Comparison of ENCODE assay signal across 20 cellular contexts in genomic region chr2:218032336-218033171, GRCh38. TPM values are rescaled to one million over a fixed set of nuclear protein-coding genes. Genes with fewer than 3 reads are reported as not detected.
DNase-seq lines count a peak whose midpoint lies in the region; ATAC-seq, FAIRE-seq and TF ChIP-seq lines count a peak whose summit lies in the region.
"Had no signal": no experiment of that assay in that cellular context is flagged by ENCODE, and none has a peak within 500 bp of the region (broad histone marks: within the 10 kb centered on the region; RNA-seq: fewer than 3 reads in every experiment).

No MANE protein-coding gene starts in this region.

- no peak for TF ChIP-seq EP300 in A549 (IDR thresholded peaks at IDR 0.05)
- no peak for TF ChIP-seq EP300 in transverse colon (IDR thresholded peaks at IDR 0.05; ENCODE audit: low read depth)

- no peaks in the 10 kb centered on the region for H3K79me2 ChIP-seq in keratinocyte (ENCODE audit: control insufficient read depth, insufficient read depth, low read length)

- H3K27ac ChIP-seq in A549 (peak overlapping the region in 1 of 2 experiments; percentile 55; a peak in 1 of 6 replicates), keratinocyte (ENCODE audit: control insufficient read depth, insufficient read depth, low read length) (no peak overlapping the region), transverse colon (no peak overlapping the region)
- H3K27ac ChIP-seq: C4-2B, thyroid gland had no signal

- no peak overlapping the region for H2AFZ ChIP-seq in keratinocyte (ENCODE audit: control insufficient read depth, low read length)

- FAIRE-seq in A549 (lab: Jason Lieb, UNC) (no peak), keratinocyte (lab: Jason Lieb, UNC) (no peak)
- FAIRE-seq: astrocyte had no signal

- in situ Hi-C loops in transverse colon (cut with MboI; ENCODE audit: low pct_ligation_motif_present in 1 of 4, low pct_unique_long_range_greater_than_20kb in 1 of 4, low sequenced_read_pairs in 3 of 4): no loop called here

- DNase-seq in A549 (ENCODE audit: low read depth in 1 of 2, low spot score in 1 of 2): no peak
- peak; percentile 52 for DNase-seq in COR-L47 (lab: John Stamatoyannopoulos, UW)
- DNase-seq in T-helper 17 cell: no peak
- DNase-seq in keratinocyte (ENCODE audit: low read depth, low spot score): no peak
- no peak for DNase-seq in COLO668 (lab: John Stamatoyannopoulos, UW; ENCODE audit: unreplicated experiment)
- DNase-seq in transverse colon: no peak
- DNase-seq in stimulated activated CD4-positive, alpha-beta T cell treated with anti-CD3 and anti-CD28 coated beads, Interleukin-12 subunit alpha, Interleukin-12 subunit beta, amount 100 ng/mL, for 4 hours: no peak
- DNase-seq in NCI-H187 treated with DMSO at 0.1 percent for 48 hours (lab: John Stamatoyannopoulos, UW): no peak
- DNase-seq: activated CD8-positive, alpha-beta T cell treated with anti-CD3 and anti-CD28 coated beads for 36 hours; activated gamma-delta T cell; effector CD8-positive, alpha-beta T cell; midbrain; NCI-H2081; SHP77; T1000 had no signal

- POLR2A ChIA-PET in A549 (lab: Yijun Ruan, JAX): no interaction called here

- dilution Hi-C loops in keratinocyte (cut with MboI; ENCODE audit: extremely low pct_ligation_motif_present, low sequenced_read_pairs): no loop called here

- no peaks in the 10 kb centered on the region for H4K20me1 ChIP-seq in keratinocyte (ENCODE audit: control insufficient read depth, extremely low read depth, insufficient read depth, low read length)

- H3K4me1 Mint-ChIP-seq in T-helper 17 cell: peaks cover 10% of the 10 kb centered on the region

- no peak overlapping the region for H3K4me2 ChIP-seq in A549
- H3K4me2 ChIP-seq in keratinocyte (ENCODE audit: control insufficient read depth, extremely low read depth, insufficient read depth, low read depth, low read length): peak overlapping the region; percentile 42

- no peaks in the 10 kb centered on the region for H3K9me1 ChIP-seq in keratinocyte (ENCODE audit: control insufficient read depth, extremely low read depth, insufficient read depth, low read length)

- TF ChIP-seq POLR2A in A549 (IDR thresholded peaks at IDR 0.05; ENCODE audit: low read length) (no peak), transverse colon (IDR thresholded peaks at IDR 0.05) (no peak)

- CTCF ChIA-PET in A549 (lab: Yijun Ruan, JAX): interaction anchor here (1.0 to 12.5 kb wide), 12 partner anchors 11 to 258 kb away, joined by 3 to 122 read pairs (median 4); no protein-coding TSS in a partner anchor

- H3K4me1 ChIP-seq in A549: peaks cover 4% of the 10 kb centered on the region; the same call in 1 of the 3 replicates
- H3K4me1 ChIP-seq in keratinocyte (ENCODE audit: control insufficient read depth, extremely low read depth, insufficient read depth, low read length): peaks cover 37% of the 10 kb centered on the region
- H3K4me1 ChIP-seq in transverse colon: peaks cover 0 to 5% (median 5%) of the 10 kb centered on the region in 4 donors

- peak; percentile 6 to 12; a peak in 3 of 6 replicates for ATAC-seq in A549
- ATAC-seq in T-helper 17 cell: no peak
- ATAC-seq: activated CD8-positive, alpha-beta T cell treated with anti-CD3 and anti-CD28 coated beads for 36 hours had no signal

- no peaks in the 10 kb centered on the region for H3K9me3 ChIP-seq in A549
- no peaks in the 10 kb centered on the region for H3K9me3 ChIP-seq in T-helper 17 cell (ENCODE audit: control insufficient read depth, low read length, poor library complexity, severe bottlenecking)
- H3K9me3 ChIP-seq in keratinocyte (ENCODE audit: control insufficient read depth, low read depth, low read length): no peaks in the 10 kb centered on the region
- no peaks in the 10 kb centered on the region for H3K9me3 ChIP-seq in transverse colon
- H3K9me3 ChIP-seq: thyroid gland had no signal

- H3K36me3 Mint-ChIP-seq in T-helper 17 cell (ENCODE audit: low read depth): no peaks in the 10 kb centered on the region

- 56% methylated on average over 9 of the region's 12 CpGs for WGBS in A549 (ENCODE audit: missing lambda C conversion rate)
- WGBS in transverse colon (ENCODE audit: low coverage in 1 of 2), 2 donors: 82% methylated on average over 12 of the region's 12 CpGs; no CpG with 5 or more reads in 1 of the 2 donors

- no peak overlapping the region for H3K9ac ChIP-seq in keratinocyte (ENCODE audit: control insufficient read depth, extremely low read depth, insufficient read depth, low read length)

- intact Hi-C loops in transverse colon (cut with DNase I; ENCODE audit: low total_unique reads): loop anchor here (5.0 kb wide), 1 partner anchor 245 kb away; no protein-coding TSS in a partner anchor

- TF ChIP-seq RAD21 in A549 (conservative IDR thresholded peaks at IDR 0.05 in 1 of 2, IDR thresholded peaks at IDR 0.05 in 1 of 2): no peak

- H3K36me3 ChIP-seq in keratinocyte (ENCODE audit: control insufficient read depth in 2 of 2, extremely low read depth in 1 of 2, insufficient read depth in 2 of 2, low read length in 2 of 2) (no peaks in the 10 kb centered on the region), transverse colon (no peaks in the 10 kb centered on the region)
- H3K36me3 ChIP-seq: thyroid gland had no signal

- TF ChIP-seq CTCF in A549 (IDR thresholded peaks at IDR 0.05): no peak
- TF ChIP-seq CTCF in keratinocyte (optimal IDR thresholded peaks at IDR 0.05 in 1 of 3, IDR thresholded peaks at IDR 0.05 in 1 of 3, conservative IDR thresholded peaks at IDR 0.05 in 1 of 3; ENCODE audit: extremely low read depth in 1 of 3, insufficient read depth in 2 of 3, low read length in 3 of 3): no peak
- no peak for TF ChIP-seq CTCF in transverse colon (IDR thresholded peaks at IDR 0.05)

- peak overlapping the region; percentile 45 for H3K27ac Mint-ChIP-seq in T-helper 17 cell
- H3K27ac Mint-ChIP-seq: activated CD8-positive, alpha-beta T cell treated with anti-CD3 and anti-CD28 coated beads for 36 hours had no signal

- H3K4me3 Mint-ChIP-seq in T-helper 17 cell: peak overlapping the region; percentile 76
- H3K4me3 Mint-ChIP-seq: activated CD8-positive, alpha-beta T cell treated with anti-CD3 and anti-CD28 coated beads for 36 hours had no signal

- H3K27me3 ChIP-seq in keratinocyte (ENCODE audit: control insufficient read depth, extremely low read depth, insufficient read depth, low read length) (peaks cover 34% of the 10 kb centered on the region), transverse colon (peaks cover 12% of the 10 kb centered on the region)
- H3K27me3 ChIP-seq: thyroid gland had no signal

- no peaks in the 10 kb centered on the region for H3K27me3 Mint-ChIP-seq in T-helper 17 cell
- H3K27me3 Mint-ChIP-seq: activated CD8-positive, alpha-beta T cell treated with anti-CD3 and anti-CD28 coated beads for 36 hours had no signal

- no peak overlapping the region for H3K4me3 ChIP-seq in A549
- H3K4me3 ChIP-seq in keratinocyte (ENCODE audit: control insufficient read depth in 2 of 3, extremely low read depth in 1 of 3, insufficient read depth in 2 of 3, low read depth in 1 of 3, low read length in 3 of 3): no peak overlapping the region
- no peak overlapping the region for H3K4me3 ChIP-seq in transverse colon
- H3K4me3 ChIP-seq: thyroid gland had no signal

TF ChIP-seq in A549, 52 proteins besides CTCF, POLR2A, EP300 and RAD21 (continues in another document):
- TF ChIP-seq PHF8 (IDR thresholded peaks at IDR 0.05; ENCODE audit: borderline replicate concordance, low read depth): no peak
- no peak for TF ChIP-seq CBX8 (IDR thresholded peaks at IDR 0.05)
- TF ChIP-seq CHD4 (IDR thresholded peaks at IDR 0.05; ENCODE audit: borderline replicate concordance): no peak
- no peak for TF ChIP-seq ATOH8 (CRISPR knock-in tag; IDR thresholded peaks at IDR 0.05; ENCODE audit: low read depth)
- no peak for TF ChIP-seq EHMT2 (IDR thresholded peaks at IDR 0.05; ENCODE audit: low read depth)

RNA-seq across cellular contexts. Expression of gene TNS1, which starts 29.8 kb away (rescaled TPM):
- polyA plus RNA-seq in A549 (2011; rRNA removed) (4.9 and 9.5 TPM in 2 replicates), A549 (2017; fragmentation: RNase III; extraction: RNeasy Plus Mini Kit Qiagen cat#74134 plus additional on column Dnase treatment) (7.7 to 11.4 TPM (median 10.6 TPM) in 3 replicates), keratinocyte (1.7 to 2.9 TPM (median 2.5 TPM) in 3 replicates)
- 1.6 and 2.9 TPM in 2 replicates for polyA plus RNA-seq in A549 (2012; cell fraction: cytosol; rRNA removed)
- 7.3 and 9.9 TPM in 2 replicates for polyA plus RNA-seq in A549 (2012; cell fraction: nucleus; rRNA removed)
- polyA minus RNA-seq in A549 (2011; rRNA and poly(A)+ RNA removed): 27.8 and 32.4 TPM in 2 replicates
- total RNA-seq in T-helper 17 cell (10 to 100 TPM in 1 of 2 donors, under 1 TPM in 1; 0.80 to 16.8 TPM), transverse colon (100 to 1,000 TPM; 101 to 487 (median 231) TPM)
- 0.54 TPM for polyA plus RNA-seq in keratinocyte (2011; ENCODE audit: low read depth)
- 1.1 and 1.4 TPM in 2 replicates for polyA plus RNA-seq in keratinocyte (2011; cell fraction: cytosol; rRNA removed)
- 13.6 and 14.6 TPM in 2 replicates for polyA plus RNA-seq in keratinocyte (2011; cell fraction: nucleus; rRNA removed)
- 1.4 and 5.7 TPM in 2 replicates for polyA plus RNA-seq in keratinocyte (2012; ENCODE audit: low replicate concordance)
- polyA minus RNA-seq in keratinocyte: 9.7 to 35.0 TPM (median 17.2 TPM) in 3 replicates
- polyA minus RNA-seq in keratinocyte (2011; cell fraction: cytosol; rRNA and poly(A)+ RNA removed): 3.8 TPM
- polyA minus RNA-seq in keratinocyte (2011; cell fraction: nucleus; rRNA and poly(A)+ RNA removed): 13.3 and 20.4 TPM in 2 replicates

RNA-seq across cellular contexts. Expression of gene RUFY4, which starts 36.5 kb away (rescaled TPM):
- polyA plus RNA-seq in A549 (2011; rRNA removed) (0.04 TPM in 1 of 2 replicates, not detected in the other), A549 (2017; fragmentation: RNase III; extraction: RNeasy Plus Mini Kit Qiagen cat#74134 plus additional on column Dnase treatment) (not detected in 3 replicates), keratinocyte (not detected in 3 replicates)
- polyA plus RNA-seq in A549 (2012; cell fraction: cytosol; rRNA removed): not detected in 2 replicates
- 0.05 TPM in 1 of 2 replicates, not detected in the other for polyA plus RNA-seq in A549 (2012; cell fraction: nucleus; rRNA removed)
- polyA minus RNA-seq in A549 (2011; rRNA and poly(A)+ RNA removed): not detected in 2 replicates
- total RNA-seq in T-helper 17 cell (under 1 TPM in 1 of 2 donors, not detected in 1; 0.77 TPM), transverse colon (1 to 10 TPM in 1 of 4 donors, not detected in 3; 1.9 TPM)
- not detected for polyA plus RNA-seq in keratinocyte (2011; ENCODE audit: low read depth)
- polyA plus RNA-seq in keratinocyte (2011; cell fraction: cytosol; rRNA removed): not detected in 2 replicates
- not detected in 2 replicates for polyA plus RNA-seq in keratinocyte (2011; cell fraction: nucleus; rRNA removed)
- not detected in 2 replicates for polyA plus RNA-seq in keratinocyte (2012; ENCODE audit: low replicate concordance)
- not detected in 3 replicates for polyA minus RNA-seq in keratinocyte
- not detected for polyA minus RNA-seq in keratinocyte (2011; cell fraction: cytosol; rRNA and poly(A)+ RNA removed)
- not detected in 2 replicates for polyA minus RNA-seq in keratinocyte (2011; cell fraction: nucleus; rRNA and poly(A)+ RNA removed)
- total RNA-seq: astrocyte, fibroblast of villous mesenchyme, HT1080, thyroid gland had no signal

Comparison
In these comparisons a context has a peak if more than half of its experiments do, and no peak if none do; other contexts are left out.
1. RNA of gene TNS1, which starts 29.8 kb away (total RNA-seq): 101 to 487 TPM in transverse colon; 0.80 to 16.8 TPM in T-helper 17 cell; every median in the first group is over 4 times any median in the second.